11 cellular contexts compared by ENCODE assay signal in genomic region chr5:79829260-79829659, GRCh38.
A peak's percentile ranks its signal among the peaks of the same experiment; 100 is the strongest.
DNase-seq lines count a peak whose midpoint lies in the region; ATAC-seq and TF ChIP-seq lines count a peak whose summit lies in the region.
"Had no signal": no experiment of that assay in that cellular context is flagged by ENCODE, and none has a peak within 500 bp of the region (broad histone marks: within the 10 kb centered on the region; RNA-seq: fewer than 3 reads in every experiment).

No MANE protein-coding gene starts in this region.

- H3K9ac ChIP-seq in PC-3 (ENCODE audit: low read length): no peak overlapping the region

- no peak for TF ChIP-seq EP300 in ovary (IDR thresholded peaks at IDR 0.05)

- H3K79me2 ChIP-seq in PC-3 (ENCODE audit: low read length): no peaks in the 10 kb centered on the region

- H4K20me1 ChIP-seq in PC-3 (ENCODE audit: low read length): no peaks in the 10 kb centered on the region

- H3K4me2 ChIP-seq in PC-3 (ENCODE audit: low read length): no peak overlapping the region

- H3K36me3 ChIP-seq in PC-3 (ENCODE audit: low read depth, low read length) (no peaks in the 10 kb centered on the region), ovary (no peaks in the 10 kb centered on the region)
- H3K36me3 ChIP-seq: HAP-1 had no signal

- H2AFZ ChIP-seq in PC-3 (ENCODE audit: low read length): no peak overlapping the region

- 75 to 81% (median 79%) methylated on average over 9 of the region's 9 CpGs for WGBS in ovary, 3 donors

- H3K4me1 ChIP-seq in PC-3 (ENCODE audit: insufficient read depth, low read length) (no peaks in the 10 kb centered on the region), ovary (ENCODE audit: insufficient read depth) (no peaks in the 10 kb centered on the region)
- H3K4me1 ChIP-seq: HAP-1 had no signal

- ATAC-seq in PC-3 (no peak), HG02571 (IDR thresholded peaks at IDR 0.05; ENCODE audit: unreplicated experiment) (no peak)
- ATAC-seq: mucosa of descending colon had no signal

- POLR2A ChIA-PET in PC-3 (lab: Charles Lee; ENCODE audit: unreplicated experiment): no interaction called here

- H3K4me3 ChIP-seq in PC-3 (ENCODE audit: low read length) (no peak overlapping the region), foreskin fibroblast (ENCODE audit: low read depth in 1 of 2, low read length in 2 of 2) (no peak overlapping the region), ovary (no peak overlapping the region)
- H3K4me3 ChIP-seq: dorsolateral prefrontal cortex, HAP-1, mucosa of descending colon had no signal

- intact Hi-C loops in PC-3 (cut with micrococcal nuclease): no loop called here
- intact Hi-C loops in ovary (cut with DNase I): no loop called here

- no TSS peak for BruUV-seq in PC-3 (replicated peaks; lab: Mats Ljungman, UMichigan)

- H3K27me3 ChIP-seq in PC-3 (ENCODE audit: low read length): peaks cover 13% of the 10 kb centered on the region
- H3K27me3 ChIP-seq in ovary: no peaks in the 10 kb centered on the region
- H3K27me3 ChIP-seq: dorsolateral prefrontal cortex had no signal

- H3K9me3 ChIP-seq in PC-3 (ENCODE audit: low read length): no peaks in the 10 kb centered on the region
- no peaks in the 10 kb centered on the region for H3K9me3 ChIP-seq in ovary
- H3K9me3 ChIP-seq: HAP-1, mucosa of descending colon had no signal

- CTCF ChIA-PET in PC-3 (lab: Charles Lee): no interaction called here

- H3K9me2 ChIP-seq in PC-3 (replicated peaks; ENCODE audit: low read length): no peaks in the 10 kb centered on the region

- no peaks in the 10 kb centered on the region for H3F3A ChIP-seq in PC-3 (ENCODE audit: low read length, unreplicated experiment)

- TF ChIP-seq CTCF in 22Rv1 (IDR thresholded peaks at IDR 0.05) (peak; percentile 41), PC-3 (conservative IDR thresholded peaks at IDR 0.05; ENCODE audit: low read depth, low read length) (peak; percentile 40; the same call in 1 of the 2 replicates), foreskin fibroblast (IDR thresholded peaks at IDR 0.05; ENCODE audit: low read depth, low read length) (peak; percentile 22), ovary (IDR thresholded peaks at IDR 0.05) (no peak)

- TF ChIP-seq POLR2A in ovary (IDR thresholded peaks at IDR 0.05): no peak

- H3K27ac ChIP-seq in 22Rv1: no peak overlapping the region
- H3K27ac ChIP-seq in PC-3 (ENCODE audit: low read length): no peak overlapping the region
- H3K27ac ChIP-seq in ovary: no peak overlapping the region

- DNase-seq in ELF-1 (ENCODE audit: low read depth, low spot score): peak; percentile 65
- DNase-seq in PC-3: no peak
- DNase-seq in foreskin fibroblast: no peak
- no peak for DNase-seq in ovary
- no peak for DNase-seq in hepatic stellate cell (ENCODE audit: low spot score)
- no peak for DNase-seq in activated CD8-positive, alpha-beta memory T cell treated with anti-CD3 and anti-CD28 coated beads, Interleukin-2, amount 50 U/mL, for 48 hours

Comparison
In these comparisons a context has a peak if more than half of its experiments do, and no peak if none do; other contexts are left out.
1. CTCF ChIP-seq: peak in 22Rv1 (single experiment), PC-3 (single experiment) and foreskin fibroblast (single experiment); none in ovary (0 of 3).